Comparison of ENCODE assay signal across 17 cellular contexts in the genomic region with DNA sequence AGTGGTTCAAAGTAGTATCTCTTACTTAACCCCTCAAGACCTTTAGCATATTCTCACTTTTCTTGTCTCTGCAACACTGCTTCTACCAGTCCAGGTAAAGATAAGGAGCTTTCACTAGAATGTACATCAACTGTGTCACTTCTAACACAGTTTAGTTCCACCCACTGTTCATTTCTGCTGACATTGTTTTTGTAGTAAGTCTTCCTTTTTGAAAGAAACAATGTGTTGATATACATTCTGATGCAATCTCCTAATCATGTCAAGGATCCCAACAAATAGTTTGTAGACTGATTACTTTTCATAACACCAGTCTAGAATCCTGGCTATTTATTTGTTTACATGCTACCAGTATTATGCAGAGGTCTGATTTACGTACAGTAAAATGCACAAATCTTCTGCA. TPM values are rescaled to one million over a fixed set of nuclear protein-coding genes. Genes with fewer than 3 reads are reported as not detected.
A peak's percentile ranks its signal among the peaks of the same experiment; 100 is the strongest.
DNase-seq lines count a peak whose midpoint lies in the region; ATAC-seq, FAIRE-seq and TF ChIP-seq lines count a peak whose summit lies in the region.
"Had no signal": no experiment of that assay in that cellular context is flagged by ENCODE, and none has a peak within 500 bp of the region (broad histone marks: within the 10 kb centered on the region; RNA-seq: fewer than 3 reads in every experiment).

No MANE protein-coding gene starts in this region.

- H3K36me3 Mint-ChIP-seq in natural killer cell (no peaks in the 10 kb centered on the region), type B pancreatic cell (peaks cover 30% of the 10 kb centered on the region)
- H3K36me3 Mint-ChIP-seq in natural killer cell treated with Interleukin-12 subunit alpha and Interleukin-12 subunit beta and Interleukin-15 and Interleukin-18, amount 100 ng/mL, for 72 hours = peaks cover 34% of the 10 kb centered on the region
- H3K36me3 Mint-ChIP-seq in central memory CD8-positive, alpha-beta T cell (ENCODE audit: insufficient read depth) = peaks cover 39% of the 10 kb centered on the region

- H3K4me3 Mint-ChIP-seq in natural killer cell = no peak overlapping the region
- H3K4me3 Mint-ChIP-seq in natural killer cell treated with Interleukin-12 subunit alpha and Interleukin-12 subunit beta and Interleukin-15 and Interleukin-18, amount 100 ng/mL, for 72 hours = no peak overlapping the region
- no peak overlapping the region for H3K4me3 Mint-ChIP-seq in central memory CD8-positive, alpha-beta T cell
- no peak overlapping the region for H3K4me3 Mint-ChIP-seq in type B pancreatic cell

- TF ChIP-seq CTCF in natural killer cell (IDR thresholded peaks at IDR 0.05) = no peak
- no peak for TF ChIP-seq CTCF in type B pancreatic cell (conservative IDR thresholded peaks at IDR 0.05)

- no peaks in the 10 kb centered on the region for H3K9me3 Mint-ChIP-seq in natural killer cell
- H3K9me3 Mint-ChIP-seq in natural killer cell treated with Interleukin-12 subunit alpha and Interleukin-12 subunit beta and Interleukin-15 and Interleukin-18, amount 100 ng/mL, for 72 hours = no peaks in the 10 kb centered on the region
- H3K9me3 Mint-ChIP-seq in central memory CD8-positive, alpha-beta T cell = no peaks in the 10 kb centered on the region
- H3K9me3 Mint-ChIP-seq in type B pancreatic cell = no peaks in the 10 kb centered on the region

- no peak for TF ChIP-seq POLR2A in H54 (IDR thresholded peaks at IDR 0.05; ENCODE audit: low read depth, low read length)

- no peaks in the 10 kb centered on the region for H3K27me3 Mint-ChIP-seq in natural killer cell (ENCODE audit: low read depth in 2 of 2)
- no peaks in the 10 kb centered on the region for H3K27me3 Mint-ChIP-seq in natural killer cell treated with Interleukin-12 subunit alpha and Interleukin-12 subunit beta and Interleukin-15 and Interleukin-18, amount 100 ng/mL, for 72 hours
- no peaks in the 10 kb centered on the region for H3K27me3 Mint-ChIP-seq in central memory CD8-positive, alpha-beta T cell
- no peaks in the 10 kb centered on the region for H3K27me3 Mint-ChIP-seq in type B pancreatic cell

- no peak for DNase-seq in natural killer cell
- no peak for DNase-seq in natural killer cell treated with Interleukin-12 subunit alpha and Interleukin-12 subunit beta and Interleukin-15 and Interleukin-18, amount 100 ng/mL, for 72 hours (ENCODE audit: low spot score)
- DNase-seq in H54 (ENCODE audit: insufficient read length, low spot score) = no peak
- DNase-seq in central memory CD8-positive, alpha-beta T cell (ENCODE audit: low spot score in 2 of 2) = no peak
- no peak for DNase-seq in type B pancreatic cell (ENCODE audit: extremely low spot score, unreplicated experiment)
- DNase-seq in NAMALWA (ENCODE audit: low spot score) = no peak
- DNase-seq: ACHN, AML-193, COR-L47, GDM1, GOT3, NCI-H1105 treated with DMSO at 0.1 percent for 48 hours, NCI-H1694, NCI-H2081 treated with DMSO at 0.1 percent for 48 hours, SJCRH30 had no signal

- FAIRE-seq in H54 (lab: Jason Lieb, UNC) = peak; percentile 93

- peak overlapping the region; percentile 66 to 71 for H3K27ac Mint-ChIP-seq in natural killer cell
- H3K27ac Mint-ChIP-seq in natural killer cell treated with Interleukin-12 subunit alpha and Interleukin-12 subunit beta and Interleukin-15 and Interleukin-18, amount 100 ng/mL, for 72 hours = peak overlapping the region in 1 of 2 donors; percentile 20
- H3K27ac Mint-ChIP-seq in central memory CD8-positive, alpha-beta T cell (ENCODE audit: low read depth) = peak overlapping the region; percentile 91
- H3K27ac Mint-ChIP-seq in type B pancreatic cell = peak overlapping the region; percentile 87

- peaks cover 35 to 49% of the 10 kb centered on the region in 2 donors for H3K4me1 Mint-ChIP-seq in natural killer cell
- H3K4me1 Mint-ChIP-seq in natural killer cell treated with Interleukin-12 subunit alpha and Interleukin-12 subunit beta and Interleukin-15 and Interleukin-18, amount 100 ng/mL, for 72 hours (ENCODE audit: low read depth in 2 of 2) = peaks cover 26 to 44% of the 10 kb centered on the region in 2 donors
- peaks cover 43% of the 10 kb centered on the region for H3K4me1 Mint-ChIP-seq in central memory CD8-positive, alpha-beta T cell
- H3K4me1 Mint-ChIP-seq in type B pancreatic cell (ENCODE audit: unreplicated experiment) = peaks cover 3% of the 10 kb centered on the region

- intact Hi-C loops in natural killer cell (cut with micrococcal nuclease) = loop anchor here (1.0 to 5.0 kb wide), 2 partner anchors 161 to 2001 kb away; no protein-coding TSS in a partner anchor

- ATAC-seq in natural killer cell (no peak), HG02678 (IDR thresholded peaks at IDR 0.05; ENCODE audit: unreplicated experiment) (no peak)
- no peak for ATAC-seq in natural killer cell treated with Interleukin-12 subunit alpha and Interleukin-12 subunit beta and Interleukin-15 and Interleukin-18, amount 100 ng/mL, for 72 hours
- no peak for ATAC-seq in central memory CD8-positive, alpha-beta T cell (replicated peaks; ENCODE audit: extremely low read depth, poor library complexity, severe bottlenecking)
- ATAC-seq: Panc1 had no signal

RNA-seq across cellular contexts. Expression of a gene that starts 47.5 kb away (rescaled TPM):
- total RNA-seq in natural killer cell (100 to 1,000 TPM; 125 to 158 (median 146) TPM), type B pancreatic cell (ENCODE audit: low replicate concordance) (43.9 and 85.8 TPM in 2 replicates)
- total RNA-seq in natural killer cell treated with Interleukin-12 subunit alpha and Interleukin-12 subunit beta and Interleukin-15 and Interleukin-18, amount 100 ng/mL, for 72 hours = 100 to 1,000 TPM in 1 of 2 donors, 10 to 100 TPM in 1; 90.4 to 135 TPM
